In the genomic region with DNA sequence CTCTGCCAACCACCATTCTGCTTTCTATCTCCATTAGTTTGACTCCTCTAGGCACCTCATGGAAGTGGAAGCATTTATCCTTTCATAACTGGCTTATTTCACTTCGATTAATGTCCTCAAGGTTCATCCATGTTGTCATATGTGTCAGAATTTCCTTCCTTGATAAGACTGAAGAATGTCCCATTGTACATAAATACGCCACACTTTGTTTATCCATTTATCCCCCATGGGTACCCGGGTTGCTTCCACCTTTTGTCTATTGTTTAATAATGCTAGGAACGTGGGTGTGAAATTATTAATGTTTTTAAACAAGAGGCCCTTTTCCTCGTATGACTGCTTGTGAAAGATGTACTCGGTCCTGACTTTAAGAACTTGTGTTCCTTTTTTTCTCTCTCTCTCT, we compare ENCODE assay signal across 18 cellular contexts. TPM values are rescaled to one million over a fixed set of nuclear protein-coding genes. Genes with fewer than 3 reads are reported as not detected.
DNase-seq lines count a peak whose midpoint lies in the region; ATAC-seq and TF ChIP-seq lines count a peak whose summit lies in the region.
"Had no signal": no experiment of that assay in that cellular context is flagged by ENCODE, and none has a peak within 500 bp of the region (broad histone marks: within the 10 kb centered on the region; RNA-seq: fewer than 3 reads in every experiment).

No MANE protein-coding gene starts in this region.

- TF ChIP-seq CTCF in endothelial cell (IDR thresholded peaks at IDR 0.05; ENCODE audit: unreplicated experiment) = no peak
- TF ChIP-seq CTCF in foreskin fibroblast (IDR thresholded peaks at IDR 0.05; ENCODE audit: low read depth, low read length) = no peak

- H3K4me1 Mint-ChIP-seq in endothelial cell (ENCODE audit: unreplicated experiment) = peaks cover 17% of the 10 kb centered on the region
- H3K4me1 Mint-ChIP-seq in stimulated activated memory B cell treated with anti-CD40 and anti-IgM and Interleukin-4, amounts not matched to agents 10 μg/mL and 1 μg/mL and 100 μg/mL, for 72 hours = peaks cover 24% of the 10 kb centered on the region

- no peak for ATAC-seq in stimulated activated memory B cell treated with anti-CD40 and anti-IgM and Interleukin-4, amounts not matched to agents 10 μg/mL and 1 μg/mL and 100 μg/mL, for 72 hours
- ATAC-seq: A549; CD8-positive, alpha-beta T cell had no signal

- peaks cover 5% of the 10 kb centered on the region for H3K27me3 Mint-ChIP-seq in endothelial cell (ENCODE audit: unreplicated experiment)
- H3K27me3 Mint-ChIP-seq in stimulated activated memory B cell treated with anti-CD40 and anti-IgM and Interleukin-4, amounts not matched to agents 10 μg/mL and 1 μg/mL and 100 μg/mL, for 72 hours = no peaks in the 10 kb centered on the region
- H3K27me3 Mint-ChIP-seq: B cell; CD4-positive, alpha-beta T cell had no signal

- H3K4me3 ChIP-seq in foreskin fibroblast (ENCODE audit: low read depth in 1 of 2, low read length in 2 of 2) = no peak overlapping the region
- H3K4me3 ChIP-seq: A549; BLaER1 treated with 17β-estradiol and CSF1 and Interleukin-3, amounts not matched to agents 10 nM and 100 nM had no signal

- peaks cover 8% of the 10 kb centered on the region for H3K36me3 Mint-ChIP-seq in endothelial cell (ENCODE audit: low read depth, unreplicated experiment)
- peaks cover 18% of the 10 kb centered on the region for H3K36me3 Mint-ChIP-seq in stimulated activated memory B cell treated with anti-CD40 and anti-IgM and Interleukin-4, amounts not matched to agents 10 μg/mL and 1 μg/mL and 100 μg/mL, for 72 hours
- H3K36me3 Mint-ChIP-seq: CD8-positive, alpha-beta T cell had no signal

- no peak overlapping the region for H3K4me3 Mint-ChIP-seq in endothelial cell (ENCODE audit: unreplicated experiment)
- no peak overlapping the region for H3K4me3 Mint-ChIP-seq in stimulated activated memory B cell treated with anti-CD40 and anti-IgM and Interleukin-4, amounts not matched to agents 10 μg/mL and 1 μg/mL and 100 μg/mL, for 72 hours
- H3K4me3 Mint-ChIP-seq: B cell; CD4-positive, alpha-beta T cell; CD8-positive, alpha-beta T cell had no signal

- H3K9me3 Mint-ChIP-seq in endothelial cell (ENCODE audit: unreplicated experiment) = no peaks in the 10 kb centered on the region
- H3K9me3 Mint-ChIP-seq in stimulated activated memory B cell treated with anti-CD40 and anti-IgM and Interleukin-4, amounts not matched to agents 10 μg/mL and 1 μg/mL and 100 μg/mL, for 72 hours = no peaks in the 10 kb centered on the region
- H3K9me3 Mint-ChIP-seq: CD4-positive, alpha-beta T cell; CD8-positive, alpha-beta T cell had no signal

- peak overlapping the region; percentile 79 for H3K27ac Mint-ChIP-seq in endothelial cell (ENCODE audit: unreplicated experiment)
- peak overlapping the region; percentile 3 for H3K27ac Mint-ChIP-seq in stimulated activated memory B cell treated with anti-CD40 and anti-IgM and Interleukin-4, amounts not matched to agents 10 μg/mL and 1 μg/mL and 100 μg/mL, for 72 hours
- H3K27ac Mint-ChIP-seq: B cell; CD4-positive, alpha-beta T cell; CD8-positive, alpha-beta T cell had no signal

- DNase-seq in COLO829 (ENCODE audit: low spot score) (peak; percentile 20), endothelial cell (ENCODE audit: low spot score) (no peak), lung microvascular endothelial cell (ENCODE audit: low read depth in 2 of 2) (peak; percentile 20 to 58), DMS153 treated with DMSO at 0.1 percent for 48 hours (lab: John Stamatoyannopoulos, UW; ENCODE audit: unreplicated experiment) (no peak), foreskin fibroblast (no peak)
- no peak for DNase-seq in effector CD4-positive, alpha-beta T cell
- DNase-seq: AML-193; CD4-positive, alpha-beta T cell; CD8-positive, alpha-beta T cell; COR-L47; DMS 273 treated with DMSO at 0.1 percent for 48 hours; DMS153; DMS79 treated with DMSO at 0.1 percent for 48 hours; GF-D8 had no signal

RNA-seq across cellular contexts. Expression of a gene that starts 12.9 kb away (rescaled TPM):
- total RNA-seq in endothelial cell (ENCODE audit: unreplicated experiment) (1.6 TPM), lung microvascular endothelial cell (0.60 and 0.65 TPM in 2 replicates)
- total RNA-seq: CD8-positive, alpha-beta T cell had no signal

RNA-seq across cellular contexts. Expression of a gene that starts 35.1 kb away (rescaled TPM):
- total RNA-seq in endothelial cell (ENCODE audit: unreplicated experiment) = 21.3 TPM
- total RNA-seq in lung microvascular endothelial cell = 4.8 and 5.6 TPM in 2 replicates

RNA-seq across cellular contexts. Expression of a gene that starts 44.3 kb away (rescaled TPM):
- total RNA-seq in endothelial cell (ENCODE audit: unreplicated experiment) = 771 TPM
- total RNA-seq in lung microvascular endothelial cell = 287 and 429 TPM in 2 replicates

RNA-seq across cellular contexts. Expression of a gene that starts 45.0 kb away (rescaled TPM):
- total RNA-seq in endothelial cell (ENCODE audit: unreplicated experiment) = 47.8 TPM
- 13.5 and 16.1 TPM in 2 replicates for total RNA-seq in lung microvascular endothelial cell

Comparison
In these comparisons a context has a peak if more than half of its experiments do, and no peak if none do; other contexts are left out.
1. DNase-seq: peak in COLO829 (single experiment) and lung microvascular endothelial cell (2 of 2); none in endothelial cell (single experiment), DMS153 treated with DMSO at 0.1 percent for 48 hours (single experiment), effector CD4-positive, alpha-beta T cell (single experiment) and foreskin fibroblast (0 of 2).